ENCODE assay signal across 17 cellular contexts in the genomic region with DNA sequence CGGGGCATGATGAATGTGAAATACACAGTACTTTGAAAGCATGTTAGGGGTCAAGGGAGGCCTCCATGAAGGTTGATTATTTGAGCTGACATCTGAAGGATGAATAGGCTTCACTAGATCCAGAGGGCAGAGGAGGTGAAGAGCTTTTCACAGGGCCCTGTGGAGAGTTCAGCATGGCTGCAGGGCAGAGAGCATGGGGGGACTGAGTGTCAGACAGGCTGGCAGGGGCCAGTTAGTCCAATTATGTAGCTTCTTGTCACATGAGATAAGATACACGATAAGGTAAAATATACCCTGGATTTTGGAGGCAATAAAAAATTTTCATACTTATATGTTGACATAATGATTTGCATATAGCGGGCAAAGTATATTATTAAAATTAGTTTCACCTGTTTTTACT. TPM values are rescaled to one million over a fixed set of nuclear protein-coding genes. Genes with fewer than 3 reads are reported as not detected.
DNase-seq lines count a peak whose midpoint lies in the region; ATAC-seq and TF ChIP-seq lines count a peak whose summit lies in the region.
"Had no signal": no experiment of that assay in that cellular context is flagged by ENCODE, and none has a peak within 500 bp of the region (broad histone marks: within the 10 kb centered on the region; RNA-seq: fewer than 3 reads in every experiment).

No MANE protein-coding gene starts in this region.

- H3K9me3 ChIP-seq in Karpas-422 (ENCODE audit: low read length) (no peaks in the 10 kb centered on the region), A673 (ENCODE audit: low read depth, low read length, poor library complexity, severe bottlenecking) (no peaks in the 10 kb centered on the region)
- H3K9me3 ChIP-seq: stomach, vagina had no signal

- ATAC-seq in naive B cell (ENCODE audit: low read depth in 2 of 2), result no peak
- ATAC-seq: CD8-positive, alpha-beta T cell; Panc1 had no signal

- no peaks in the 10 kb centered on the region for H3K79me2 ChIP-seq in Karpas-422 (ENCODE audit: low read length)

- BruUV-seq in A673 (replicated peaks; lab: Mats Ljungman, UMichigan), result no TSS peak

- peaks cover 27 to 42% (median 39%) of the 10 kb centered on the region in 3 donors for H3K4me1 Mint-ChIP-seq in naive B cell

- peak overlapping the region; percentile 58 for H3K4me3 ChIP-seq in Karpas-422 (ENCODE audit: low read length)
- H3K4me3 ChIP-seq in A673 (ENCODE audit: low read depth, low read length, poor library complexity, severe bottlenecking), result no peak overlapping the region
- H3K4me3 ChIP-seq: stomach, vagina had no signal

- peak overlapping the region in 6 of 8 donors; percentile 39 to 76 (median 50) for H3K4me3 Mint-ChIP-seq in naive B cell
- H3K4me3 Mint-ChIP-seq: activated T-helper 1 cell treated with anti-CD3 and anti-CD28 coated beads, Interleukin-12 subunit alpha, Interleukin-12 subunit beta, Interleukin-2, Interleukin-4 antibody, amounts not matched to agents 30 ng/mL and 10 ng/mL and 1 ng/mL, durations not matched to agents 14 hours and 24 hours and 36 hours; CD8-positive, alpha-beta T cell had no signal

- H3K27ac ChIP-seq in 22Rv1, result peak overlapping the region; percentile 65; the same call in 1 of the 2 replicates
- H3K27ac ChIP-seq in Karpas-422 (ENCODE audit: low read length), result peak overlapping the region; percentile 97
- peak overlapping the region; percentile 54 for H3K27ac ChIP-seq in cingulate gyrus (ENCODE audit: low read depth, low read length)
- no peak overlapping the region for H3K27ac ChIP-seq in A673 (ENCODE audit: low read depth, low read length, poor library complexity, severe bottlenecking)
- H3K27ac ChIP-seq: vagina had no signal

- no peaks in the 10 kb centered on the region for H3K9me2 ChIP-seq in Karpas-422 (replicated peaks; ENCODE audit: insufficient read depth, low read length)

- H3K9ac ChIP-seq in Karpas-422 (ENCODE audit: low read length), result peak overlapping the region; percentile 72

- DNase-seq in Karpas-422 (peak; percentile 61), naive B cell (no peak), NCI-H2107 (lab: John Stamatoyannopoulos, UW) (no peak), A673 (ENCODE audit: low spot score) (no peak), HuH-7.5 (ENCODE audit: low spot score) (no peak)
- no peak for DNase-seq in stimulated activated CD4-positive, alpha-beta T cell treated with anti-CD3 and anti-CD28 coated beads, Interleukin-4, amount 100 ng/mL, for 4 hours
- DNase-seq: activated CD4-positive, alpha-beta T cell treated with anti-CD3 and anti-CD28 coated beads, Interleukin-2, amount 50 U/mL, for 48 hours; DND-41; islet precursor cell; NCI-H187 treated with DMSO at 0.1 percent for 48 hours; stomach had no signal

- H3K4me1 ChIP-seq in Karpas-422 (ENCODE audit: low read length), result peaks cover 44% of the 10 kb centered on the region
- peaks cover 18% of the 10 kb centered on the region for H3K4me1 ChIP-seq in A673 (ENCODE audit: insufficient read depth, low read length, poor library complexity, severe bottlenecking)

- POLR2A ChIA-PET in A673 (lab: Charles Lee; ENCODE audit: low non-redundant PET), result no interaction called here

- H3K36me3 Mint-ChIP-seq in naive B cell, result no peaks in the 10 kb centered on the region
- H3K36me3 Mint-ChIP-seq: CD8-positive, alpha-beta T cell had no signal

- TF ChIP-seq CTCF in 22Rv1 (IDR thresholded peaks at IDR 0.05) (no peak), A673 (conservative IDR thresholded peaks at IDR 0.05; ENCODE audit: low read depth, low read length) (no peak)

- H3K4me2 ChIP-seq in Karpas-422 (ENCODE audit: low read depth, low read length, poor library complexity, severe bottlenecking), result peak overlapping the region; percentile 88

- intact Hi-C loops in A673 (cut with micrococcal nuclease; ENCODE audit: unreplicated experiment), result no loop called here

- H3K27me3 ChIP-seq in Karpas-422 (ENCODE audit: low read length) (no peaks in the 10 kb centered on the region), A673 (replicated peaks; ENCODE audit: insufficient read depth, low read depth, low read length, poor library complexity) (no peaks in the 10 kb centered on the region)
- H3K27me3 ChIP-seq: stomach, vagina had no signal

- H2AFZ ChIP-seq in Karpas-422 (ENCODE audit: low read length), result peak overlapping the region; percentile 63

- CTCF ChIA-PET in A673 (lab: Charles Lee), result no interaction called here

- no peaks in the 10 kb centered on the region for H3K9me3 Mint-ChIP-seq in naive B cell
- H3K9me3 Mint-ChIP-seq: activated T-helper 1 cell treated with anti-CD3 and anti-CD28 coated beads, Interleukin-12 subunit alpha, Interleukin-12 subunit beta, Interleukin-2, Interleukin-4 antibody, amounts not matched to agents 30 ng/mL and 10 ng/mL and 1 ng/mL, durations not matched to agents 14 hours and 24 hours and 36 hours; CD8-positive, alpha-beta T cell had no signal

- H4K20me1 ChIP-seq in Karpas-422 (ENCODE audit: insufficient read depth, low read depth, low read length), result no peaks in the 10 kb centered on the region

- no peaks in the 10 kb centered on the region for H3K27me3 Mint-ChIP-seq in naive B cell

- H3K36me3 ChIP-seq in Karpas-422 (ENCODE audit: insufficient read depth, low read length) (no peaks in the 10 kb centered on the region), A673 (ENCODE audit: insufficient read depth, low read length, poor library complexity, severe bottlenecking) (no peaks in the 10 kb centered on the region)
- H3K36me3 ChIP-seq: stomach, vagina had no signal

- H3K27ac Mint-ChIP-seq in naive B cell, result no peak overlapping the region
- H3K27ac Mint-ChIP-seq: activated T-helper 1 cell treated with anti-CD3 and anti-CD28 coated beads, Interleukin-12 subunit alpha, Interleukin-12 subunit beta, Interleukin-2, Interleukin-4 antibody, amounts not matched to agents 30 ng/mL and 10 ng/mL and 1 ng/mL, durations not matched to agents 14 hours and 24 hours and 36 hours; CD8-positive, alpha-beta T cell had no signal

RNA-seq across cellular contexts. Expression of a gene that starts 2.5 kb away (rescaled TPM):
- not detected in 2 replicates for total RNA-seq in Karpas-422 (2014; rRNA removed; shearing (Covaris generic); ENCODE audit: low replicate concordance)
- not detected for polyA plus RNA-seq in naive B cell (ENCODE audit: low read depth in 6 of 6)
- total RNA-seq in A673 (2021), result not detected in 2 replicates
- total RNA-seq: activated T-helper 1 cell treated with anti-CD3 and anti-CD28 coated beads, Interleukin-12 subunit alpha, Interleukin-12 subunit beta, Interleukin-2, Interleukin-4 antibody, amounts not matched to agents 30 ng/mL and 10 ng/mL and 1 ng/mL, durations not matched to agents 14 hours and 24 hours and 36 hours; CD8-positive, alpha-beta T cell; vagina had no signal

RNA-seq across cellular contexts. Expression of a gene that starts 45.5 kb away (rescaled TPM):
- total RNA-seq in Karpas-422 (2014; rRNA removed; shearing (Covaris generic); ENCODE audit: low replicate concordance), result 102 and 142 TPM in 2 replicates
- 100 to 1,000 TPM in 1 of 6 donors, 10 to 100 TPM in 5; 35.9 to 106 (median 54.9) TPM for polyA plus RNA-seq in naive B cell (ENCODE audit: low read depth in 6 of 6)
- total RNA-seq in A673 (2021), result 185 and 194 TPM in 2 replicates

RNA-seq across cellular contexts. Expression of a gene that starts 57.1 kb away (rescaled TPM):
- total RNA-seq in Karpas-422 (2014; rRNA removed; shearing (Covaris generic); ENCODE audit: low replicate concordance), result 17.1 and 34.1 TPM in 2 replicates
- 1 to 10 TPM; 3.3 to 6.4 (median 4.6) TPM for polyA plus RNA-seq in naive B cell (ENCODE audit: low read depth in 6 of 6)
- 54.2 and 61.3 TPM in 2 replicates for total RNA-seq in A673 (2021)
